9 cellular contexts compared by ENCODE assay signal in the genomic region with DNA sequence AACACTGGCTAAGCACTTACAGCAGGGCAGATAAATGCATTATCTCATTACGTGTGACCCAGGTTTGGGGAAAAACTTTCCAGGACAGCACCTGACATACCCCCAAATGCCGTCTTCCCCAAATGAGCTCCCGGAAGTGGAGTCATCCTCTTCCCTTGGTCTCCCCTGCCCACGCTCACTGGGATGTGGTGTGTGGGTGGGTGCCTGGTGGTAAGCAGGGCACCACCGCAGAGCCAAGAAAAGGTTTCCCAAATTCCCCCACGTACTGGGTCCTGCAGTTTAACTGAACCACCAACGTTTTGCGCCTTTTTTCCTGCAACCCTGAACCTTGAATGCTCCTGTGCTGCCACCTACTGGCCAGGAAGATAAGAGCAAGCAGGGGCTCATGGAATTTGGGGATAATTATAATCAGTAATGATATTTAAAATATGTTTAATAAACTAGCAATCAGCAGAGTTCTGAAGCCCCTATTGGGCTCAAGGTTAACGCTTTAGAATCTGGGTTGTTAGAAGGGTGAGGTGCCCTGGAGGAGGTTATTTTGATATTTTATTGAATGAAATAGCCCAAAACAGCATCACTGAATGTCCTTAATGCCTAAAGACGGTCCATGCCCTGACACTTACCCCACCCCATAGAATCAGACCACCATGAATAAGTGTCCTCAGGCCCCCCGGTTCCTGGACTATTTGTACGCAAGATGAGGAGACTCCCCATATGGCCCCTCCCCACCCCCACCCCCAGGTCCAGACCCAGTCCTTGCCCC. TPM values are rescaled to one million over a fixed set of nuclear protein-coding genes. Genes with fewer than 3 reads are reported as not detected.
A peak's percentile ranks its signal among the peaks of the same experiment; 100 is the strongest.
DNase-seq lines count a peak whose midpoint lies in the region; ATAC-seq lines count a peak whose summit lies in the region.
"Had no signal": no experiment of that assay in that cellular context is flagged by ENCODE, and none has a peak within 500 bp of the region (broad histone marks: within the 10 kb centered on the region; RNA-seq: fewer than 3 reads in every experiment).

No MANE protein-coding gene starts in this region.

- H3K9ac ChIP-seq in Karpas-422 (ENCODE audit: low read length) = no peak overlapping the region

- no peaks in the 10 kb centered on the region for H3K4me1 ChIP-seq in Karpas-422 (ENCODE audit: low read length)

- no peaks in the 10 kb centered on the region for H4K20me1 ChIP-seq in Karpas-422 (ENCODE audit: insufficient read depth, low read depth, low read length)

- H3K27me3 ChIP-seq in Karpas-422 (ENCODE audit: low read length) = no peaks in the 10 kb centered on the region

- H3K27ac ChIP-seq in Karpas-422 (ENCODE audit: low read length) = no peak overlapping the region

- ATAC-seq in HG03378 (IDR thresholded peaks at IDR 0.05; ENCODE audit: unreplicated experiment) (no peak), HG02870 (IDR thresholded peaks at IDR 0.05; ENCODE audit: unreplicated experiment) (no peak)

- no peak overlapping the region for H3K4me3 ChIP-seq in Karpas-422 (ENCODE audit: low read length)

- DNase-seq in D341Med (ENCODE audit: low spot score) (peak; percentile 86), Karpas-422 (peak; percentile 86), SHP77 (lab: John Stamatoyannopoulos, UW) (peak; percentile 60 to 81), glomerular visceral epithelial cell (ENCODE audit: extremely low spot score) (peak; percentile 59), putamen (ENCODE audit: low spot score) (peak; percentile 65)
- peak in 3 of 4 experiments; percentile 18 to 47 (median 35) for DNase-seq in activated naive CD4-positive, alpha-beta T cell (lab: John Stamatoyannopoulos, UW)

- H3K9me3 ChIP-seq in Karpas-422 (ENCODE audit: low read length) = no peaks in the 10 kb centered on the region

- H2AFZ ChIP-seq in Karpas-422 (ENCODE audit: low read length) = no peak overlapping the region

- H3K79me2 ChIP-seq in Karpas-422 (ENCODE audit: low read length) = no peaks in the 10 kb centered on the region

- H3K36me3 ChIP-seq in Karpas-422 (ENCODE audit: insufficient read depth, low read length) = no peaks in the 10 kb centered on the region

- H3K4me2 ChIP-seq in Karpas-422 (ENCODE audit: low read depth, low read length, poor library complexity, severe bottlenecking) = no peak overlapping the region

- no peaks in the 10 kb centered on the region for H3K9me2 ChIP-seq in Karpas-422 (replicated peaks; ENCODE audit: insufficient read depth, low read length)

RNA-seq across cellular contexts. Expression of gene SPPL2C, which starts 8.0 kb away (rescaled TPM):
- total RNA-seq in Karpas-422 (2014; rRNA removed; shearing (Covaris generic); ENCODE audit: low replicate concordance) = not detected in 2 replicates
- total RNA-seq: T-helper 2 cell treated with Interferon-gamma antibody and Interleukin-4, amounts not matched to agents 100 ng/mL and 5 ng/mL, for 36 hours had no signal

RNA-seq across cellular contexts. Expression of gene MAPT, which starts 41.6 kb away (rescaled TPM):
- 0.14 and 0.15 TPM in 2 replicates for total RNA-seq in Karpas-422 (2014; rRNA removed; shearing (Covaris generic); ENCODE audit: low replicate concordance)

Comparison
In these comparisons a context has a peak if more than half of its experiments do, and no peak if none do; other contexts are left out.
1. DNase-seq: peak in every context shown above with its lines; median percentile 86 in D341Med; 86 in Karpas-422; 70 in SHP77; 65 in putamen; 59 in glomerular visceral epithelial cell; 35 in activated naive CD4-positive, alpha-beta T cell.